In the genomic region with DNA sequence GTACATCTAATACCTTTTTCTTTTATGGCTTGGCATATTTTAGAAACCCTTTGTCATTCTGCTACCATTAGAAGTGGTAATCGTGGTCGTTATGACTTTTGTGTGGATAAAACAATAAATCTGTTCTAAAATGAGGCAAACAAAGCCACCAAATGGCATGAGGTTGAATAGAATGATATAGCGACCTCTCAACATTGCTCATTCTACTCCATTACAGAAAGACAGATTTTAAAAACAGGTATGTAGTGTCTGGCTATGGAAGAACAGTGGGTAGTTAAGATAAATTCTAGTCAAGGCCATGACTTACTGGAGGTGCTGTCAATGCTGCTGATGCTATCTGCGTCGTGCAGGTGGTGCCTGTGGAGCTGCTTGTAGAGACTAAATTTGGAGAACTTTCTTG, we compare ENCODE assay signal across 35 cellular contexts.
A peak's percentile ranks its signal among the peaks of the same experiment; 100 is the strongest.
DNase-seq lines count a peak whose midpoint lies in the region; ATAC-seq and TF ChIP-seq lines count a peak whose summit lies in the region.
"Had no signal": no experiment of that assay in that cellular context is flagged by ENCODE, and none has a peak within 500 bp of the region (broad histone marks: within the 10 kb centered on the region; RNA-seq: fewer than 3 reads in every experiment).

No MANE protein-coding gene starts in this region.

- no peaks in the 10 kb centered on the region for H3K36me3 Mint-ChIP-seq in activated T-cell treated with anti-CD3 and anti-CD28 coated beads, Interleukin-2, amount 50 U/mL, for 72 hours (ENCODE audit: insufficient read depth in 2 of 2)
- peaks cover 18% of the 10 kb centered on the region for H3K36me3 Mint-ChIP-seq in nephron (ENCODE audit: low read depth)
- H3K36me3 Mint-ChIP-seq in stimulated activated effector memory CD8-positive, alpha-beta T cell treated with anti-CD3 and anti-CD28 coated beads, Interleukin-12 subunit alpha, Interleukin-12 subunit beta, amount 100 ng/mL, for 72 hours, result peaks cover 11% of the 10 kb centered on the region
- H3K36me3 Mint-ChIP-seq: CD4-positive, alpha-beta memory T cell; CD4-positive, CD25-positive, alpha-beta regulatory T cell; CD8-positive, alpha-beta T cell had no signal

- DNase-seq in activated T-cell treated with anti-CD3 and anti-CD28 coated beads, Interleukin-2, amount 50 U/mL, for 72 hours, result no peak
- DNase-seq in activated T-cell treated with anti-CD3 and anti-CD28 coated beads, Interleukin-2, amount 50 U/mL, for 48 hours, result no peak
- DNase-seq in left ventricle myocardium inferior, result no peak
- no peak for DNase-seq in left ventricle myocardium superior
- no peak for DNase-seq in stimulated activated effector memory CD8-positive, alpha-beta T cell treated with anti-CD3 and anti-CD28 coated beads, Interleukin-12 subunit alpha, Interleukin-12 subunit beta, amount 100 ng/mL, for 72 hours (ENCODE audit: low spot score in 2 of 2)
- DNase-seq in retina, result no peak
- DNase-seq: 8988T; ACHN; AML-193; BE2C; C1 segment of cervical spinal cord; Caco-2; Calu3; CD4-positive, alpha-beta memory T cell; CD4-positive, alpha-beta T cell; CD4-positive, CD25-positive, alpha-beta regulatory T cell; CD8-positive, alpha-beta memory T cell; CD8-positive, alpha-beta T cell; COR-L47; DMS 273 treated with DMSO at 0.1 percent for 48 hours; DMS153; DMS53; DMS79; DMS79 treated with DMSO at 0.1 percent for 48 hours; DND-41; EL had no signal

- H3K27ac ChIP-seq in left ventricle myocardium inferior (replicated peaks), result peak overlapping the region; percentile 7
- H3K27ac ChIP-seq: 22Rv1; A549; BLaER1; BLaER1 treated with 17β-estradiol and CSF1 and Interleukin-3, amounts not matched to agents 10 nM and 100 nM; C4-2B had no signal

- TF ChIP-seq CTCF in left ventricle myocardium inferior (IDR thresholded peaks at IDR 0.05; ENCODE audit: borderline replicate concordance), result no peak
- TF ChIP-seq CTCF in nephron (IDR thresholded peaks at IDR 0.05; ENCODE audit: unreplicated experiment in 3 of 3), result no peak

- H3K4me3 Mint-ChIP-seq in activated T-cell treated with anti-CD3 and anti-CD28 coated beads, Interleukin-2, amount 50 U/mL, for 72 hours, result no peak overlapping the region
- no peak overlapping the region for H3K4me3 Mint-ChIP-seq in nephron
- no peak overlapping the region for H3K4me3 Mint-ChIP-seq in stimulated activated effector memory CD8-positive, alpha-beta T cell treated with anti-CD3 and anti-CD28 coated beads, Interleukin-12 subunit alpha, Interleukin-12 subunit beta, amount 100 ng/mL, for 72 hours
- H3K4me3 Mint-ChIP-seq: B cell; CD14-positive monocyte; CD4-positive, alpha-beta memory T cell; CD4-positive, alpha-beta T cell; CD4-positive, CD25-positive, alpha-beta regulatory T cell; CD8-positive, alpha-beta memory T cell; CD8-positive, alpha-beta T cell had no signal

- intact Hi-C loops in left ventricle myocardium inferior (cut with micrococcal nuclease) (no loop called here), left ventricle myocardium superior (cut with micrococcal nuclease) (no loop called here)

- peaks cover 44% of the 10 kb centered on the region for H3K36me3 ChIP-seq in left ventricle myocardium inferior
- H3K36me3 ChIP-seq: BE2C, BLaER1 had no signal

- H3K4me1 Mint-ChIP-seq in activated T-cell treated with anti-CD3 and anti-CD28 coated beads, Interleukin-2, amount 50 U/mL, for 72 hours (ENCODE audit: low read depth), result peaks cover 20% of the 10 kb centered on the region
- H3K4me1 Mint-ChIP-seq in nephron, result peaks cover 16% of the 10 kb centered on the region
- peaks cover 13% of the 10 kb centered on the region for H3K4me1 Mint-ChIP-seq in stimulated activated effector memory CD8-positive, alpha-beta T cell treated with anti-CD3 and anti-CD28 coated beads, Interleukin-12 subunit alpha, Interleukin-12 subunit beta, amount 100 ng/mL, for 72 hours

- peaks cover 21% of the 10 kb centered on the region for H3K27me3 Mint-ChIP-seq in activated T-cell treated with anti-CD3 and anti-CD28 coated beads, Interleukin-2, amount 50 U/mL, for 72 hours (ENCODE audit: low read depth)
- no peaks in the 10 kb centered on the region for H3K27me3 Mint-ChIP-seq in nephron (ENCODE audit: low read depth)

- no peaks in the 10 kb centered on the region for H3K27me3 ChIP-seq in left ventricle myocardium inferior (ENCODE audit: low read depth)
- H3K27me3 ChIP-seq: BE2C; BLaER1; BLaER1 treated with 17β-estradiol and CSF1 and Interleukin-3, amounts not matched to agents 10 nM and 100 nM had no signal

- H3K9me3 ChIP-seq in left ventricle myocardium inferior (replicated peaks), result no peaks in the 10 kb centered on the region
- H3K9me3 ChIP-seq: A549; BE2C; BLaER1; BLaER1 treated with 17β-estradiol and CSF1 and Interleukin-3, amounts not matched to agents 10 nM and 100 nM; Caco-2 had no signal

- H3K9me3 Mint-ChIP-seq in activated T-cell treated with anti-CD3 and anti-CD28 coated beads, Interleukin-2, amount 50 U/mL, for 72 hours, result no peaks in the 10 kb centered on the region
- H3K9me3 Mint-ChIP-seq in nephron, result no peaks in the 10 kb centered on the region
- no peaks in the 10 kb centered on the region for H3K9me3 Mint-ChIP-seq in stimulated activated effector memory CD8-positive, alpha-beta T cell treated with anti-CD3 and anti-CD28 coated beads, Interleukin-12 subunit alpha, Interleukin-12 subunit beta, amount 100 ng/mL, for 72 hours
- H3K9me3 Mint-ChIP-seq: CD14-positive monocyte; CD4-positive, alpha-beta T cell; CD8-positive, alpha-beta memory T cell; CD8-positive, alpha-beta T cell had no signal

- no peak overlapping the region for H3K4me3 ChIP-seq in left ventricle myocardium inferior
- H3K4me3 ChIP-seq: A549; BLaER1; BLaER1 treated with 17β-estradiol and CSF1 and Interleukin-3, amounts not matched to agents 10 nM and 100 nM had no signal

- H3K4me1 ChIP-seq in left ventricle myocardium inferior, result peaks cover 25% of the 10 kb centered on the region
- H3K4me1 ChIP-seq: A549, BE2C, Caco-2 had no signal

- no peak overlapping the region for H3K27ac Mint-ChIP-seq in activated T-cell treated with anti-CD3 and anti-CD28 coated beads, Interleukin-2, amount 50 U/mL, for 72 hours
- peak overlapping the region in 2 of 3 experiments; percentile 75 to 78 for H3K27ac Mint-ChIP-seq in nephron
- no peak overlapping the region for H3K27ac Mint-ChIP-seq in stimulated activated effector memory CD8-positive, alpha-beta T cell treated with anti-CD3 and anti-CD28 coated beads, Interleukin-12 subunit alpha, Interleukin-12 subunit beta, amount 100 ng/mL, for 72 hours
- H3K27ac Mint-ChIP-seq: B cell; CD14-positive monocyte; CD4-positive, alpha-beta memory T cell; CD4-positive, alpha-beta T cell; CD4-positive, CD25-positive, alpha-beta regulatory T cell; CD8-positive, alpha-beta memory T cell; CD8-positive, alpha-beta T cell had no signal

- ATAC-seq in activated T-cell treated with anti-CD3 and anti-CD28 coated beads, Interleukin-2, amount 50 U/mL, for 72 hours (replicated peaks in 1 of 2), result peak; percentile 15 to 51
- no peak for ATAC-seq in left ventricle myocardium superior
- ATAC-seq in stimulated activated effector memory CD8-positive, alpha-beta T cell treated with anti-CD3 and anti-CD28 coated beads, Interleukin-12 subunit alpha, Interleukin-12 subunit beta, amount 100 ng/mL, for 72 hours, result peak; percentile 52
- no peak for ATAC-seq in HG03196 (IDR thresholded peaks at IDR 0.05; ENCODE audit: unreplicated experiment)
- ATAC-seq: A549; CD8-positive, alpha-beta T cell had no signal

Comparison
In these comparisons a context has a peak if more than half of its experiments do, and no peak if none do; other contexts are left out.
1. ATAC-seq: peak in activated T-cell treated with anti-CD3 and anti-CD28 coated beads, Interleukin-2, amount 50 U/mL, for 72 hours (2 of 2) and stimulated activated effector memory CD8-positive, alpha-beta T cell treated with anti-CD3 and anti-CD28 coated beads, Interleukin-12 subunit alpha, Interleukin-12 subunit beta, amount 100 ng/mL, for 72 hours (single experiment); none in left ventricle myocardium superior (single experiment) and HG03196 (single experiment).
2. H3K27ac Mint-ChIP-seq: peak in nephron (2 of 3); none in activated T-cell treated with anti-CD3 and anti-CD28 coated beads, Interleukin-2, amount 50 U/mL, for 72 hours (single experiment) and stimulated activated effector memory CD8-positive, alpha-beta T cell treated with anti-CD3 and anti-CD28 coated beads, Interleukin-12 subunit alpha, Interleukin-12 subunit beta, amount 100 ng/mL, for 72 hours (single experiment).